In genomic region chr2:61055557-61055956, GRCh38 we compare ENCODE assay signal across 25 cellular contexts. TPM values are rescaled to one million over a fixed set of nuclear protein-coding genes. Genes with fewer than 3 reads are reported as not detected.
DNase-seq lines count a peak whose midpoint lies in the region; ATAC-seq, FAIRE-seq and TF ChIP-seq lines count a peak whose summit lies in the region.
"Had no signal": no experiment of that assay in that cellular context is flagged by ENCODE, and none has a peak within 500 bp of the region (broad histone marks: within the 10 kb centered on the region; RNA-seq: fewer than 3 reads in every experiment).

No MANE protein-coding gene starts in this region.

- WGBS in HepG2 (ENCODE audit: low lambda C conversion rate) = 71% methylated on average over 2 of the region's 2 CpGs
- 82% methylated on average over 2 of the region's 2 CpGs for WGBS in right lobe of liver (ENCODE audit: insufficient coverage, low coverage, low lambda C conversion rate, missing lambda C conversion rate)
- 31% methylated on average over 2 of the region's 2 CpGs for WGBS in thymus
- WGBS in ovary, 3 donors = 7 to 34% (median 16%) methylated on average over 2 of the region's 2 CpGs

- no peak for TF ChIP-seq EP300 in HepG2 (IDR thresholded peaks at IDR 0.05; ENCODE audit: low read depth in 2 of 2, low read length in 2 of 2)
- no peak for TF ChIP-seq EP300 in HepG2 (CRISPR knock-in tag; IDR thresholded peaks at IDR 0.05; ENCODE audit: borderline replicate concordance)
- TF ChIP-seq EP300 in ovary (IDR thresholded peaks at IDR 0.05) = no peak

- DNase-seq in HepG2 (ENCODE audit: low spot score) (no peak), right lobe of liver (no peak), astrocyte of the spinal cord (ENCODE audit: low read depth, low spot score) (peak; percentile 45), fibroblast of the aortic adventitia (ENCODE audit: low read depth) (peak; percentile 20), ovary (no peak), NCI-H2227 (lab: John Stamatoyannopoulos, UW; ENCODE audit: unreplicated experiment) (no peak), G401 (ENCODE audit: low spot score) (no peak)
- DNase-seq: ACHN; activated B cell treated with CpG ODN at 0.5 μM for 24 hours; foreskin melanocyte; H9; left ventricle myocardium superior; MG63; NCI-H1436 treated with DMSO at 0.1 percent for 48 hours; NCI-H748 treated with DMSO at 0.1 percent for 48 hours; stimulated activated CD4-positive, alpha-beta T cell treated with anti-CD3 and anti-CD28 coated beads, Interleukin-2, amount 100 ng/mL, for 24 hours; T1000 had no signal

- TF ChIP-seq RAD21 in HepG2 (CRISPR knock-in tag; IDR thresholded peaks at IDR 0.05) = no peak

- H3K79me2 ChIP-seq in HepG2 (ENCODE audit: insufficient read depth, low read length) = no peaks in the 10 kb centered on the region

- no peaks in the 10 kb centered on the region for H4K20me1 ChIP-seq in HepG2 (ENCODE audit: insufficient read depth, low read length)

- H3K27ac ChIP-seq in HepG2 (ENCODE audit: extremely low read length, insufficient read depth, low read length) (peak overlapping the region; percentile 60), right lobe of liver (no peak overlapping the region), thymus (ENCODE audit: low read depth) (peak overlapping the region; percentile 25), ovary (no peak overlapping the region)
- H3K27ac ChIP-seq: neural progenitor cell, skin epidermis, vagina had no signal

- no peak overlapping the region for H3K4me3 ChIP-seq in HepG2 (replicated peaks in 1 of 3; ENCODE audit: insufficient read depth in 1 of 3, low read depth in 2 of 3, low read length in 3 of 3)
- H3K4me3 ChIP-seq in right lobe of liver = no peak overlapping the region
- no peak overlapping the region for H3K4me3 ChIP-seq in astrocyte of the spinal cord (ENCODE audit: low read depth, low read length)
- H3K4me3 ChIP-seq in fibroblast of the aortic adventitia (ENCODE audit: low read depth, low read length) = no peak overlapping the region
- no peak overlapping the region for H3K4me3 ChIP-seq in thymus (ENCODE audit: low read length)
- H3K4me3 ChIP-seq in ovary = no peak overlapping the region
- H3K4me3 ChIP-seq: MG63, neural progenitor cell, skin epidermis, vagina had no signal

- no peak overlapping the region for H3K4me2 ChIP-seq in HepG2 (ENCODE audit: low read depth, low read length)
- H3K4me2 ChIP-seq: neural progenitor cell had no signal

- H2AFZ ChIP-seq in HepG2 (ENCODE audit: low read length) = no peak overlapping the region
- H2AFZ ChIP-seq: neural progenitor cell had no signal

- no peaks in the 10 kb centered on the region for H3K9me3 ChIP-seq in HepG2 (ENCODE audit: low read length)
- no peaks in the 10 kb centered on the region for H3K9me3 ChIP-seq in right lobe of liver
- no peaks in the 10 kb centered on the region for H3K9me3 ChIP-seq in thymus (ENCODE audit: control insufficient read depth)
- no peaks in the 10 kb centered on the region for H3K9me3 ChIP-seq in ovary
- H3K9me3 ChIP-seq: MG63, vagina had no signal

- POLR2A ChIA-PET in HepG2 (lab: Yijun Ruan, JAX) = no interaction called here

- ATAC-seq in HepG2 (0 out of 3 replicates have a peak, but pooled peaks have one; percentile 23), right lobe of liver (no peak)
- ATAC-seq: left ventricle myocardium superior; stimulated activated memory B cell treated with anti-CD40 and anti-IgM and Interleukin-4, amounts not matched to agents 10 μg/mL and 1 μg/mL and 100 μg/mL, for 72 hours had no signal

- intact Hi-C loops in HepG2 (cut with micrococcal nuclease; ENCODE audit: unreplicated experiment) = no loop called here
- intact Hi-C loops in right lobe of liver (cut with DNase I) = no loop called here
- intact Hi-C loops in ovary (cut with DNase I) = no loop called here

- TF ChIP-seq CTCF in HepG2 (CRISPR knock-in tag; IDR thresholded peaks at IDR 0.05) = no peak
- no peak for TF ChIP-seq CTCF in right lobe of liver (IDR thresholded peaks at IDR 0.05)
- no peak for TF ChIP-seq CTCF in astrocyte of the spinal cord (IDR thresholded peaks at IDR 0.05; ENCODE audit: low read depth, low read length)
- TF ChIP-seq CTCF in fibroblast of the aortic adventitia (IDR thresholded peaks at IDR 0.05; ENCODE audit: insufficient read depth, low read length) = no peak
- TF ChIP-seq CTCF in ovary (IDR thresholded peaks at IDR 0.05) = no peak

- H3K36me3 ChIP-seq in HepG2 (replicated peaks in 1 of 2; ENCODE audit: control insufficient read depth in 1 of 2, insufficient read depth in 2 of 2, low read length in 2 of 2) (peaks cover 4 to 17% of the 10 kb centered on the region in 2 experiments), right lobe of liver (peaks cover 0 to 29% (median 5%) of the 10 kb centered on the region in 4 donors), thymus (ENCODE audit: control insufficient read depth, insufficient read depth) (no peaks in the 10 kb centered on the region), ovary (no peaks in the 10 kb centered on the region)

- TSS peak; percentile 28 for BruUV-seq in HepG2 (replicated peaks; lab: Mats Ljungman, UMichigan)

- peaks cover 12% of the 10 kb centered on the region; the same call in 1 of the 2 replicates for H3K4me1 ChIP-seq in HepG2 (ENCODE audit: insufficient read depth, low read length)
- H3K4me1 ChIP-seq in right lobe of liver = no peaks in the 10 kb centered on the region
- peaks cover 3% of the 10 kb centered on the region for H3K4me1 ChIP-seq in thymus (ENCODE audit: control insufficient read depth, insufficient read depth, low read length)
- H3K4me1 ChIP-seq in ovary (ENCODE audit: insufficient read depth) = peaks cover 7% of the 10 kb centered on the region
- H3K4me1 ChIP-seq: neural progenitor cell, vagina had no signal

- CTCF ChIA-PET in HepG2 (lab: Yijun Ruan, JAX; ENCODE audit: low intra/inter-chr PET ratio, low total read pairs) = no interaction called here

- no peak for FAIRE-seq in HepG2 (lab: Jason Lieb, UNC)
- FAIRE-seq: D721Med, G401.6, islet of Langerhans had no signal

- TF ChIP-seq POLR2A in HepG2 (IDR thresholded peaks at IDR 0.05; ENCODE audit: insufficient read depth in 1 of 2, low read depth in 2 of 2, low read length in 2 of 2) (no peak), right lobe of liver (IDR thresholded peaks at IDR 0.05) (no peak), ovary (IDR thresholded peaks at IDR 0.05) (no peak)

- H3K27me3 ChIP-seq in HepG2 (ENCODE audit: control insufficient read depth in 1 of 2, insufficient read depth in 2 of 2, low read length in 2 of 2) = no peaks in the 10 kb centered on the region
- no peaks in the 10 kb centered on the region for H3K27me3 ChIP-seq in right lobe of liver
- no peaks in the 10 kb centered on the region for H3K27me3 ChIP-seq in thymus (ENCODE audit: control insufficient read depth, insufficient read depth)
- H3K27me3 ChIP-seq in ovary = no peaks in the 10 kb centered on the region
- H3K27me3 ChIP-seq: MG63, neural progenitor cell, vagina had no signal

- H3K9ac ChIP-seq in HepG2 (ENCODE audit: insufficient read depth, low read depth, low read length) = no peak overlapping the region
- H3K9ac ChIP-seq: neural progenitor cell had no signal

- in situ Hi-C loops in HepG2 (cut with HindIII; ENCODE audit: extremely low pct_ligation_motif_present, low pct_unique_long_range_greater_than_20kb) (no loop called here), astrocyte of the spinal cord (cut with HindIII; ENCODE audit: low sequenced_read_pairs) (no loop called here), G401 (cut with HindIII; ENCODE audit: low sequenced_read_pairs) (no loop called here)

RNA-seq across cellular contexts. Expression of gene SANBR, which starts 10.1 kb away (rescaled TPM):
- total RNA-seq in HepG2 (2016; rRNA removed; fragmentation: Illumina TruSeq; extraction: Trizol) (20.9 and 22.9 TPM in 2 replicates), right lobe of liver (1 to 10 TPM; 1.3 to 4.4 (median 1.9) TPM), fibroblast of the aortic adventitia (ENCODE audit: low replicate concordance) (17.4 and 20.4 TPM in 2 replicates), ovary (1 to 10 TPM; 3.8 to 9.5 (median 5.4) TPM)
- total RNA-seq in HepG2 (2016; cell fraction: cytosol; rRNA removed; fragmentation: Illumina TruSeq; extraction: Trizol; ENCODE audit: low read depth) = 37.0 and 39.1 TPM in 2 replicates
- total RNA-seq in HepG2 (2016; cell fraction: insoluble cytoplasmic fraction; rRNA removed; fragmentation: Illumina TruSeq; extraction: Trizol) = 20.4 and 22.7 TPM in 2 replicates
- total RNA-seq in HepG2 (2016; cell fraction: membrane; rRNA removed; fragmentation: Illumina TruSeq; extraction: Trizol) = 21.4 and 22.9 TPM in 2 replicates
- total RNA-seq in HepG2 (2016; cell fraction: nucleus; rRNA removed; fragmentation: Illumina TruSeq; extraction: Trizol) = 22.7 and 30.0 TPM in 2 replicates
- polyA plus RNA-seq in HepG2 (2011; rRNA removed) (9.6 and 9.8 TPM in 2 replicates), thymus (6.0 TPM), ovary (1 to 10 TPM; 2.7 to 4.7 TPM)
- 3.2 and 5.0 TPM in 2 replicates for polyA plus RNA-seq in HepG2 (2011; cell fraction: cytosol; rRNA removed)
- polyA plus RNA-seq in HepG2 (2011; cell fraction: nucleus; rRNA removed) = 9.8 and 14.1 TPM in 2 replicates
- 7.5 and 9.2 TPM in 2 replicates for polyA plus RNA-seq in HepG2 (2012)
- polyA plus RNA-seq in HepG2 (2016; cell fraction: cytosol; fragmentation: Illumina TruSeq; extraction: Trizol; ENCODE audit: low read depth) = 8.4 and 10.5 TPM in 2 replicates
- 17.9 and 18.6 TPM in 2 replicates for polyA plus RNA-seq in HepG2 (2016; cell fraction: insoluble cytoplasmic fraction; fragmentation: Illumina TruSeq; extraction: Trizol; ENCODE audit: low read depth)
- 11.8 and 13.5 TPM in 2 replicates for polyA plus RNA-seq in HepG2 (2016; cell fraction: membrane; fragmentation: Illumina TruSeq; extraction: Trizol; ENCODE audit: low read depth)
- polyA plus RNA-seq in HepG2 (2016; cell fraction: nucleus; fragmentation: Illumina TruSeq; extraction: Trizol; ENCODE audit: insufficient read depth, low read depth) = 34.4 and 34.6 TPM in 2 replicates
- 8.9 and 9.9 TPM in 2 replicates for polyA minus RNA-seq in HepG2 (2011; rRNA and poly(A)+ RNA removed; ENCODE audit: low replicate concordance)
- polyA minus RNA-seq in HepG2 (2011; cell fraction: cytosol; rRNA and poly(A)+ RNA removed) = 9.3 and 10.5 TPM in 2 replicates
- polyA minus RNA-seq in HepG2 (2011; cell fraction: nucleus; rRNA and poly(A)+ RNA removed) = 39.1 and 47.9 TPM in 2 replicates
- 11.9 and 17.2 TPM in 2 replicates for total RNA-seq in G401 (2014; rRNA removed; shearing (Covaris generic))

RNA-seq across cellular contexts. Expression of gene PUS10, which starts 37.5 kb away (rescaled TPM):
- 44.3 and 52.8 TPM in 2 replicates for total RNA-seq in HepG2 (2016; rRNA removed; fragmentation: Illumina TruSeq; extraction: Trizol)
- total RNA-seq in HepG2 (2016; cell fraction: cytosol; rRNA removed; fragmentation: Illumina TruSeq; extraction: Trizol; ENCODE audit: low read depth) = 7.9 and 9.1 TPM in 2 replicates
- 41.8 and 52.5 TPM in 2 replicates for total RNA-seq in HepG2 (2016; cell fraction: insoluble cytoplasmic fraction; rRNA removed; fragmentation: Illumina TruSeq; extraction: Trizol)
- total RNA-seq in HepG2 (2016; cell fraction: membrane; rRNA removed; fragmentation: Illumina TruSeq; extraction: Trizol) = 15.6 and 18.7 TPM in 2 replicates
- total RNA-seq in HepG2 (2016; cell fraction: nucleus; rRNA removed; fragmentation: Illumina TruSeq; extraction: Trizol) = 57.0 and 59.6 TPM in 2 replicates
- 33.1 and 41.4 TPM in 2 replicates for polyA plus RNA-seq in HepG2 (2011; rRNA removed)
- 18.5 and 21.5 TPM in 2 replicates for polyA plus RNA-seq in HepG2 (2011; cell fraction: cytosol; rRNA removed)
- polyA plus RNA-seq in HepG2 (2011; cell fraction: nucleus; rRNA removed) = 39.8 and 48.9 TPM in 2 replicates
- polyA plus RNA-seq in HepG2 (2012) = 16.7 and 41.9 TPM in 2 replicates
- 2.6 and 3.6 TPM in 2 replicates for polyA plus RNA-seq in HepG2 (2016; cell fraction: cytosol; fragmentation: Illumina TruSeq; extraction: Trizol; ENCODE audit: low read depth)
- polyA plus RNA-seq in HepG2 (2016; cell fraction: insoluble cytoplasmic fraction; fragmentation: Illumina TruSeq; extraction: Trizol; ENCODE audit: low read depth) = 35.0 and 35.6 TPM in 2 replicates
- 6.0 and 6.5 TPM in 2 replicates for polyA plus RNA-seq in HepG2 (2016; cell fraction: membrane; fragmentation: Illumina TruSeq; extraction: Trizol; ENCODE audit: low read depth)
- 38.1 and 42.1 TPM in 2 replicates for polyA plus RNA-seq in HepG2 (2016; cell fraction: nucleus; fragmentation: Illumina TruSeq; extraction: Trizol; ENCODE audit: insufficient read depth, low read depth)
- polyA minus RNA-seq in HepG2 (2011; rRNA and poly(A)+ RNA removed; ENCODE audit: low replicate concordance) = 1.4 and 19.1 TPM in 2 replicates
- polyA minus RNA-seq in HepG2 (2011; cell fraction: cytosol; rRNA and poly(A)+ RNA removed) = 28.0 and 29.0 TPM in 2 replicates
- polyA minus RNA-seq in HepG2 (2011; cell fraction: nucleus; rRNA and poly(A)+ RNA removed) = 188 and 197 TPM in 2 replicates
- 10 to 100 TPM in 5 of 6 experiments, 1 to 10 TPM in 1; 8.6 to 15.3 (median 13.1) TPM for total RNA-seq in right lobe of liver
- 7.7 and 8.8 TPM in 2 replicates for total RNA-seq in fibroblast of the aortic adventitia (ENCODE audit: low replicate concordance)
- polyA plus RNA-seq in thymus = 6.2 TPM
- 1 to 10 TPM; 4.7 to 9.4 (median 6.9) TPM for total RNA-seq in ovary
- 1 to 10 TPM; 4.5 to 4.9 TPM for polyA plus RNA-seq in ovary
- total RNA-seq in G401 (2014; rRNA removed; shearing (Covaris generic)) = 7.1 and 8.2 TPM in 2 replicates

RNA-seq across cellular contexts. Expression of gene PEX13, which starts 38.0 kb away (rescaled TPM):
- total RNA-seq in HepG2 (2016; rRNA removed; fragmentation: Illumina TruSeq; extraction: Trizol) = 63.1 and 75.9 TPM in 2 replicates
- 29.0 and 31.0 TPM in 2 replicates for total RNA-seq in HepG2 (2016; cell fraction: cytosol; rRNA removed; fragmentation: Illumina TruSeq; extraction: Trizol; ENCODE audit: low read depth)
- total RNA-seq in HepG2 (2016; cell fraction: insoluble cytoplasmic fraction; rRNA removed; fragmentation: Illumina TruSeq; extraction: Trizol) = 61.3 and 73.7 TPM in 2 replicates
- 48.9 and 49.5 TPM in 2 replicates for total RNA-seq in HepG2 (2016; cell fraction: membrane; rRNA removed; fragmentation: Illumina TruSeq; extraction: Trizol)
- 75.5 and 79.5 TPM in 2 replicates for total RNA-seq in HepG2 (2016; cell fraction: nucleus; rRNA removed; fragmentation: Illumina TruSeq; extraction: Trizol)
- 42.1 and 47.9 TPM in 2 replicates for polyA plus RNA-seq in HepG2 (2011; rRNA removed)
- 38.1 and 43.8 TPM in 2 replicates for polyA plus RNA-seq in HepG2 (2011; cell fraction: cytosol; rRNA removed)
- 16.4 and 19.1 TPM in 2 replicates for polyA plus RNA-seq in HepG2 (2011; cell fraction: nucleus; rRNA removed)
- 27.3 and 33.4 TPM in 2 replicates for polyA plus RNA-seq in HepG2 (2012)
- 25.3 and 36.5 TPM in 2 replicates for polyA plus RNA-seq in HepG2 (2016; cell fraction: cytosol; fragmentation: Illumina TruSeq; extraction: Trizol; ENCODE audit: low read depth)
- 45.3 and 45.9 TPM in 2 replicates for polyA plus RNA-seq in HepG2 (2016; cell fraction: insoluble cytoplasmic fraction; fragmentation: Illumina TruSeq; extraction: Trizol; ENCODE audit: low read depth)
- 36.8 and 42.1 TPM in 2 replicates for polyA plus RNA-seq in HepG2 (2016; cell fraction: membrane; fragmentation: Illumina TruSeq; extraction: Trizol; ENCODE audit: low read depth)
- 48.0 and 48.4 TPM in 2 replicates for polyA plus RNA-seq in HepG2 (2016; cell fraction: nucleus; fragmentation: Illumina TruSeq; extraction: Trizol; ENCODE audit: insufficient read depth, low read depth)
- polyA minus RNA-seq in HepG2 (2011; rRNA and poly(A)+ RNA removed; ENCODE audit: low replicate concordance) = 35.3 and 78.6 TPM in 2 replicates
- 29.3 and 30.9 TPM in 2 replicates for polyA minus RNA-seq in HepG2 (2011; cell fraction: cytosol; rRNA and poly(A)+ RNA removed)
- 93.1 and 98.1 TPM in 2 replicates for polyA minus RNA-seq in HepG2 (2011; cell fraction: nucleus; rRNA and poly(A)+ RNA removed)
- total RNA-seq in right lobe of liver = 10 to 100 TPM; 23.0 to 34.3 (median 26.3) TPM
- 13.7 and 26.8 TPM in 2 replicates for total RNA-seq in fibroblast of the aortic adventitia (ENCODE audit: low replicate concordance)
- polyA plus RNA-seq in thymus = 18.8 TPM
- 10 to 100 TPM; 16.5 to 28.1 (median 22.5) TPM for total RNA-seq in ovary
- polyA plus RNA-seq in ovary = 10 to 100 TPM; 12.4 to 13.2 TPM
- 39.8 and 62.1 TPM in 2 replicates for total RNA-seq in G401 (2014; rRNA removed; shearing (Covaris generic))

Comparison
In these comparisons a context has a peak if more than half of its experiments do, and no peak if none do; other contexts are left out.
1. H3K27ac ChIP-seq: peak in HepG2 (single experiment) and thymus (single experiment); none in right lobe of liver (0 of 3) and ovary (0 of 2).
2. DNase-seq: peak in astrocyte of the spinal cord (single experiment) and fibroblast of the aortic adventitia (single experiment); none in HepG2 (single experiment), right lobe of liver (0 of 3), ovary (0 of 5), NCI-H2227 (single experiment) and G401 (single experiment).